In the genomic region with DNA sequence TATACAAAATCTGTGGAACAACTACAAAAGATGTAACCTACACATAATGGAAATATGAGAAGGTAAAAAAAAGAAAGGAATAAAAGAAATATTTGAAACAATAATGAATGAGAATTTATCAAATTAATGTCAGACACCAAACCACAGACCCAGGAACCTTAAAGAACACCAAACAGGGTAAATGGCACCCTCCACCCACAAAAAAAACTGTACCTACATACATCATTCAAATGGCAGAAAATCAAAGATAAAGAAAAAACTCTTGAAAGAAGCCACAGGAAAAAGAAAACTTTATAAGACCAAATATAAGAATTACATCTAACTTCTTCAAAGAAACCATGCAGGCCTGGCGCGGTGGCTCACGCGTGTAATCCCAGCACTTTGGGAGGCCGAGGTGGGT, we compare ENCODE assay signal across 16 cellular contexts. TPM values are rescaled to one million over a fixed set of nuclear protein-coding genes. Genes with fewer than 3 reads are reported as not detected.
DNase-seq lines count a peak whose midpoint lies in the region; ATAC-seq lines count a peak whose summit lies in the region.
"Had no signal": no experiment of that assay in that cellular context is flagged by ENCODE, and none has a peak within 500 bp of the region (broad histone marks: within the 10 kb centered on the region; RNA-seq: fewer than 3 reads in every experiment).

No MANE protein-coding gene starts in this region.

- H3K27ac Mint-ChIP-seq in activated CD4-positive, alpha-beta T cell treated with anti-CD3 and anti-CD28 coated beads, Interleukin-2, amount 10 ng/mL, durations not matched to agents 24 days and 14 days: peak overlapping the region; percentile 81
- peak overlapping the region; percentile 14 for H3K27ac Mint-ChIP-seq in activated naive CD8-positive, alpha-beta T cell treated with anti-CD3 and anti-CD28 coated beads, Interleukin-2, amount 50 U/mL, for 24 hours
- no peak overlapping the region for H3K27ac Mint-ChIP-seq in activated naive CD8-positive, alpha-beta T cell treated with anti-CD3 and anti-CD28 coated beads for 36 hours
- H3K27ac Mint-ChIP-seq in activated T-helper 2 cell treated with anti-CD3 and anti-CD28 coated beads, Interferon-gamma antibody, Interleukin-2, Interleukin-4, amounts not matched to agents 10 μg/mL and 5 μg/mL and 100 μg/mL, durations not matched to agents 14 hours and 24 hours and 36 hours: peak overlapping the region; percentile 60
- H3K27ac Mint-ChIP-seq in natural killer cell treated with Interleukin-12 subunit alpha and Interleukin-12 subunit beta and Interleukin-15 and Interleukin-18, amount 100 ng/mL, for 72 hours: peak overlapping the region; percentile 43 to 59
- H3K27ac Mint-ChIP-seq: CD8-positive, alpha-beta T cell; GM23338 had no signal

- no peaks in the 10 kb centered on the region for H3K9me3 Mint-ChIP-seq in activated CD4-positive, alpha-beta T cell treated with anti-CD3 and anti-CD28 coated beads, Interleukin-2, amount 10 ng/mL, durations not matched to agents 24 days and 14 days
- H3K9me3 Mint-ChIP-seq in activated naive CD8-positive, alpha-beta T cell treated with anti-CD3 and anti-CD28 coated beads, Interleukin-2, amount 50 U/mL, for 24 hours: peaks cover 3% of the 10 kb centered on the region
- no peaks in the 10 kb centered on the region for H3K9me3 Mint-ChIP-seq in activated naive CD8-positive, alpha-beta T cell treated with anti-CD3 and anti-CD28 coated beads for 36 hours
- H3K9me3 Mint-ChIP-seq in activated T-helper 2 cell treated with anti-CD3 and anti-CD28 coated beads, Interferon-gamma antibody, Interleukin-2, Interleukin-4, amounts not matched to agents 10 μg/mL and 5 μg/mL and 100 μg/mL, durations not matched to agents 14 hours and 24 hours and 36 hours: no peaks in the 10 kb centered on the region
- no peaks in the 10 kb centered on the region for H3K9me3 Mint-ChIP-seq in natural killer cell treated with Interleukin-12 subunit alpha and Interleukin-12 subunit beta and Interleukin-15 and Interleukin-18, amount 100 ng/mL, for 72 hours
- H3K9me3 Mint-ChIP-seq: CD8-positive, alpha-beta T cell; GM23338 had no signal

- no peaks in the 10 kb centered on the region for H3K27me3 Mint-ChIP-seq in activated CD4-positive, alpha-beta T cell treated with anti-CD3 and anti-CD28 coated beads, Interleukin-2, amount 10 ng/mL, durations not matched to agents 24 days and 14 days
- H3K27me3 Mint-ChIP-seq in activated naive CD8-positive, alpha-beta T cell treated with anti-CD3 and anti-CD28 coated beads, Interleukin-2, amount 50 U/mL, for 24 hours: peaks cover 2% of the 10 kb centered on the region
- H3K27me3 Mint-ChIP-seq in activated naive CD8-positive, alpha-beta T cell treated with anti-CD3 and anti-CD28 coated beads for 36 hours: no peaks in the 10 kb centered on the region
- no peaks in the 10 kb centered on the region for H3K27me3 Mint-ChIP-seq in activated T-helper 2 cell treated with anti-CD3 and anti-CD28 coated beads, Interferon-gamma antibody, Interleukin-2, Interleukin-4, amounts not matched to agents 10 μg/mL and 5 μg/mL and 100 μg/mL, durations not matched to agents 14 hours and 24 hours and 36 hours (ENCODE audit: low read depth)
- H3K27me3 Mint-ChIP-seq in natural killer cell treated with Interleukin-12 subunit alpha and Interleukin-12 subunit beta and Interleukin-15 and Interleukin-18, amount 100 ng/mL, for 72 hours: no peaks in the 10 kb centered on the region

- DNase-seq in activated CD4-positive, alpha-beta T cell treated with anti-CD3 and anti-CD28 coated beads, Interleukin-2, amount 10 ng/mL, durations not matched to agents 24 days and 14 days: no peak
- no peak for DNase-seq in activated CD4-positive, alpha-beta T cell treated with anti-CD3 and anti-CD28 coated beads for 48 hours
- DNase-seq in activated naive CD8-positive, alpha-beta T cell treated with anti-CD3 and anti-CD28 coated beads, Interleukin-2, amount 50 U/mL, for 24 hours: no peak
- DNase-seq in activated naive CD8-positive, alpha-beta T cell treated with anti-CD3 and anti-CD28 coated beads for 36 hours: no peak
- no peak for DNase-seq in activated T-helper 2 cell treated with anti-CD3 and anti-CD28 coated beads, Interferon-gamma antibody, Interleukin-2, Interleukin-4, amounts not matched to agents 10 μg/mL and 5 μg/mL and 100 μg/mL, durations not matched to agents 14 hours and 24 hours and 36 hours (ENCODE audit: low spot score)
- no peak for DNase-seq in natural killer cell treated with Interleukin-12 subunit alpha and Interleukin-12 subunit beta and Interleukin-15 and Interleukin-18, amount 100 ng/mL, for 72 hours (ENCODE audit: low spot score)
- no peak for DNase-seq in dedifferentiated amniotic fluid mesenchymal stem cell (ENCODE audit: extremely low spot score)
- DNase-seq: 8988T; Calu3; CD8-positive, alpha-beta T cell; DMS79 treated with DMSO at 0.1 percent for 48 hours; GF-D8; HCEC 1CT had no signal

- intact Hi-C loops in activated CD4-positive, alpha-beta T cell treated with anti-CD3 and anti-CD28 coated beads, Interleukin-2, amount 10 ng/mL, durations not matched to agents 24 days and 14 days (cut with micrococcal nuclease): no loop called here
- intact Hi-C loops in activated T-helper 2 cell treated with anti-CD3 and anti-CD28 coated beads, Interferon-gamma antibody, Interleukin-2, Interleukin-4, amounts not matched to agents 10 μg/mL and 5 μg/mL and 100 μg/mL, durations not matched to agents 14 hours and 24 hours and 36 hours (cut with micrococcal nuclease): no loop called here

- H3K36me3 Mint-ChIP-seq in activated CD4-positive, alpha-beta T cell treated with anti-CD3 and anti-CD28 coated beads, Interleukin-2, amount 10 ng/mL, durations not matched to agents 24 days and 14 days (ENCODE audit: low read depth): peaks cover 64% of the 10 kb centered on the region
- peaks cover 50% of the 10 kb centered on the region for H3K36me3 Mint-ChIP-seq in activated naive CD8-positive, alpha-beta T cell treated with anti-CD3 and anti-CD28 coated beads, Interleukin-2, amount 50 U/mL, for 24 hours (ENCODE audit: low read depth)
- peaks cover 35% of the 10 kb centered on the region for H3K36me3 Mint-ChIP-seq in activated naive CD8-positive, alpha-beta T cell treated with anti-CD3 and anti-CD28 coated beads for 36 hours
- H3K36me3 Mint-ChIP-seq in activated T-helper 2 cell treated with anti-CD3 and anti-CD28 coated beads, Interferon-gamma antibody, Interleukin-2, Interleukin-4, amounts not matched to agents 10 μg/mL and 5 μg/mL and 100 μg/mL, durations not matched to agents 14 hours and 24 hours and 36 hours (ENCODE audit: low read depth): peaks cover 68% of the 10 kb centered on the region
- peaks cover 41% of the 10 kb centered on the region for H3K36me3 Mint-ChIP-seq in natural killer cell treated with Interleukin-12 subunit alpha and Interleukin-12 subunit beta and Interleukin-15 and Interleukin-18, amount 100 ng/mL, for 72 hours
- H3K36me3 Mint-ChIP-seq: CD8-positive, alpha-beta T cell had no signal

- ATAC-seq in activated naive CD8-positive, alpha-beta T cell treated with anti-CD3 and anti-CD28 coated beads, Interleukin-2, amount 50 U/mL, for 24 hours: no peak
- no peak for ATAC-seq in natural killer cell treated with Interleukin-12 subunit alpha and Interleukin-12 subunit beta and Interleukin-15 and Interleukin-18, amount 100 ng/mL, for 72 hours
- ATAC-seq in HG03159 (IDR thresholded peaks at IDR 0.05; ENCODE audit: unreplicated experiment): no peak
- ATAC-seq: CD8-positive, alpha-beta T cell; GM23338 had no signal

- H3K4me1 Mint-ChIP-seq in activated CD4-positive, alpha-beta T cell treated with anti-CD3 and anti-CD28 coated beads, Interleukin-2, amount 10 ng/mL, durations not matched to agents 24 days and 14 days: peaks cover 34% of the 10 kb centered on the region
- peaks cover 36% of the 10 kb centered on the region for H3K4me1 Mint-ChIP-seq in activated naive CD8-positive, alpha-beta T cell treated with anti-CD3 and anti-CD28 coated beads, Interleukin-2, amount 50 U/mL, for 24 hours
- H3K4me1 Mint-ChIP-seq in activated naive CD8-positive, alpha-beta T cell treated with anti-CD3 and anti-CD28 coated beads for 36 hours: peaks cover 20% of the 10 kb centered on the region
- peaks cover 27% of the 10 kb centered on the region for H3K4me1 Mint-ChIP-seq in activated T-helper 2 cell treated with anti-CD3 and anti-CD28 coated beads, Interferon-gamma antibody, Interleukin-2, Interleukin-4, amounts not matched to agents 10 μg/mL and 5 μg/mL and 100 μg/mL, durations not matched to agents 14 hours and 24 hours and 36 hours (ENCODE audit: low read depth)
- H3K4me1 Mint-ChIP-seq in natural killer cell treated with Interleukin-12 subunit alpha and Interleukin-12 subunit beta and Interleukin-15 and Interleukin-18, amount 100 ng/mL, for 72 hours (ENCODE audit: low read depth in 2 of 2): peaks cover 17 to 26% of the 10 kb centered on the region in 2 donors
- H3K4me1 Mint-ChIP-seq: GM23338 had no signal

- H3K4me3 Mint-ChIP-seq in activated CD4-positive, alpha-beta T cell treated with anti-CD3 and anti-CD28 coated beads, Interleukin-2, amount 10 ng/mL, durations not matched to agents 24 days and 14 days: no peak overlapping the region
- H3K4me3 Mint-ChIP-seq in activated naive CD8-positive, alpha-beta T cell treated with anti-CD3 and anti-CD28 coated beads, Interleukin-2, amount 50 U/mL, for 24 hours: no peak overlapping the region
- no peak overlapping the region for H3K4me3 Mint-ChIP-seq in activated naive CD8-positive, alpha-beta T cell treated with anti-CD3 and anti-CD28 coated beads for 36 hours
- no peak overlapping the region for H3K4me3 Mint-ChIP-seq in activated T-helper 2 cell treated with anti-CD3 and anti-CD28 coated beads, Interferon-gamma antibody, Interleukin-2, Interleukin-4, amounts not matched to agents 10 μg/mL and 5 μg/mL and 100 μg/mL, durations not matched to agents 14 hours and 24 hours and 36 hours (ENCODE audit: low read depth)
- H3K4me3 Mint-ChIP-seq in natural killer cell treated with Interleukin-12 subunit alpha and Interleukin-12 subunit beta and Interleukin-15 and Interleukin-18, amount 100 ng/mL, for 72 hours: no peak overlapping the region
- H3K4me3 Mint-ChIP-seq: CD8-positive, alpha-beta T cell; GM23338 had no signal

RNA-seq across cellular contexts. Expression of a gene that starts 54.0 kb away (rescaled TPM):
- 138 and 146 TPM in 2 replicates for total RNA-seq in activated CD4-positive, alpha-beta T cell treated with anti-CD3 and anti-CD28 coated beads, Interleukin-2, amount 10 ng/mL, durations not matched to agents 24 days and 14 days
- 10 to 100 TPM; 39.8 to 40.2 TPM for total RNA-seq in activated naive CD8-positive, alpha-beta T cell treated with anti-CD3 and anti-CD28 coated beads for 36 hours
- total RNA-seq in activated T-helper 2 cell treated with anti-CD3 and anti-CD28 coated beads, Interferon-gamma antibody, Interleukin-2, Interleukin-4, amounts not matched to agents 10 μg/mL and 5 μg/mL and 100 μg/mL, durations not matched to agents 14 hours and 24 hours and 36 hours: 108 TPM in 2 replicates
- total RNA-seq in natural killer cell treated with Interleukin-12 subunit alpha and Interleukin-12 subunit beta and Interleukin-15 and Interleukin-18, amount 100 ng/mL, for 72 hours: 100 to 1,000 TPM; 265 to 317 TPM
- total RNA-seq: Calu3, HT1080 had no signal
